In the genomic region with DNA sequence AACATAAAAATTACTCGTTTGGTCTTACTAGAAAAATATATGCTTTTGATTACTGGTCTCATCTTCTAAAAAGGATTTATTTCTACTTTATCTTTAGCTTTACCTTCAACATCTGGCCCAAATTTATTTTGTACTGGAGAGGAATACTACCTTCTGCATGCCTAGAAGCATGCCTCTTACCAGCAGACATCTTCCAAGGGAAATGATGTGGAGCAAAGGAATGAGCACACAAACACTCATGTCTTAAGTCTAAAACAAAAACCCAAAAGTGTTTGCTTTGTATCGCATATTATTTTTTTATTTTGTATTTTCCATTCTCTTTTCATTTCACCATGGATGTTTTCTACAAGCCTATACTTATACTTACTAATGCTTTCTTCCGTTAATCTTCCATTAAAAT, we compare ENCODE assay signal across 19 cellular contexts.
A peak's percentile ranks its signal among the peaks of the same experiment; 100 is the strongest.
DNase-seq lines count a peak whose midpoint lies in the region; ATAC-seq and TF ChIP-seq lines count a peak whose summit lies in the region.
"Had no signal": no experiment of that assay in that cellular context is flagged by ENCODE, and none has a peak within 500 bp of the region (broad histone marks: within the 10 kb centered on the region; RNA-seq: fewer than 3 reads in every experiment).

No MANE protein-coding gene starts in this region.

- no peak overlapping the region for H3K9ac ChIP-seq in adipocyte (ENCODE audit: low read length)

- TF ChIP-seq CTCF in foreskin fibroblast (IDR thresholded peaks at IDR 0.05; ENCODE audit: low read depth, low read length) (no peak), ascending aorta (IDR thresholded peaks at IDR 0.05) (no peak)

- ATAC-seq in HG02623 (IDR thresholded peaks at IDR 0.05; ENCODE audit: unreplicated experiment) (no peak), HG02571 (IDR thresholded peaks at IDR 0.05; ENCODE audit: unreplicated experiment) (no peak), HG03432 (IDR thresholded peaks at IDR 0.05; ENCODE audit: unreplicated experiment) (no peak)
- ATAC-seq: A549 had no signal

- no peak overlapping the region for H3K27ac ChIP-seq in ascending aorta
- H3K27ac ChIP-seq: A549 had no signal

- H3K36me3 ChIP-seq in adipocyte (ENCODE audit: control insufficient read depth, insufficient read depth, low read length, severe bottlenecking) (no peaks in the 10 kb centered on the region), ascending aorta (no peaks in the 10 kb centered on the region)
- H3K36me3 ChIP-seq: BE2C had no signal

- H3K4me1 ChIP-seq in adipocyte (ENCODE audit: control insufficient read depth, insufficient read depth, low read length) = peaks cover 7% of the 10 kb centered on the region
- no peaks in the 10 kb centered on the region for H3K4me1 ChIP-seq in ascending aorta
- H3K4me1 ChIP-seq: BE2C had no signal

- DNase-seq in EH (ENCODE audit: low read depth) (peak; percentile 17), adipocyte (ENCODE audit: low read depth) (peak; percentile 10), foreskin fibroblast (peak; percentile 22 to 44), ascending aorta (ENCODE audit: low spot score in 2 of 2) (no peak)
- DNase-seq: BE2C; C1 segment of cervical spinal cord; CD4-positive, CD25-positive, alpha-beta regulatory T cell; CD8-positive, alpha-beta memory T cell; COR-L47; DMS 273 treated with DMSO at 0.1 percent for 48 hours; DMS53; DND-41; H9; Kasumi-1; KG1 had no signal

- no peak overlapping the region for H3K4me3 ChIP-seq in adipocyte (ENCODE audit: low read length)
- H3K4me3 ChIP-seq in foreskin fibroblast (ENCODE audit: low read depth in 1 of 2, low read length in 2 of 2) = no peak overlapping the region
- H3K4me3 ChIP-seq in ascending aorta = no peak overlapping the region
- H3K4me3 ChIP-seq: A549 had no signal

- intact Hi-C loops in ascending aorta (cut with DNase I) = no loop called here

- H3K9me3 ChIP-seq in adipocyte (ENCODE audit: control insufficient read depth, low read length) = peaks cover 24% of the 10 kb centered on the region
- H3K9me3 ChIP-seq in ascending aorta = no peaks in the 10 kb centered on the region
- H3K9me3 ChIP-seq: A549, BE2C had no signal

- H3K27me3 ChIP-seq in adipocyte (replicated peaks; ENCODE audit: control insufficient read depth, insufficient read depth, low read length) = no peaks in the 10 kb centered on the region
- H3K27me3 ChIP-seq in ascending aorta = no peaks in the 10 kb centered on the region
- H3K27me3 ChIP-seq: BE2C had no signal

Comparison
In these comparisons a context has a peak if more than half of its experiments do, and no peak if none do; other contexts are left out.
1. DNase-seq: peak in EH (single experiment), adipocyte (single experiment) and foreskin fibroblast (2 of 2); none in ascending aorta (0 of 2).